8 cellular contexts compared by ENCODE assay signal in genomic region chr14:60064491-60065072, GRCh38. TPM values are rescaled to one million over a fixed set of nuclear protein-coding genes. Genes with fewer than 3 reads are reported as not detected.
A peak's percentile ranks its signal among the peaks of the same experiment; 100 is the strongest.
DNase-seq lines count a peak whose midpoint lies in the region; ATAC-seq lines count a peak whose summit lies in the region.

No MANE protein-coding gene starts in this region.

- DNase-seq in AG20443 (ENCODE audit: low spot score) (peak; percentile 29), NCI-H345 (lab: John Stamatoyannopoulos, UW) (peak; percentile 6), cerebellum (ENCODE audit: low spot score) (peak; percentile 24), myocyte (ENCODE audit: low read depth) (peak; percentile 49), mesenteric fat pad (ENCODE audit: low spot score) (no peak)

- ATAC-seq in GM18520 (IDR thresholded peaks at IDR 0.05; ENCODE audit: unreplicated experiment) (peak; percentile 43), HG02973 (IDR thresholded peaks at IDR 0.05; ENCODE audit: unreplicated experiment) (no peak), HG03139 (IDR thresholded peaks at IDR 0.05; ENCODE audit: unreplicated experiment) (no peak)

RNA-seq across cellular contexts. Expression of gene PCNX4, which starts 27.1 kb away (rescaled TPM):
- 143 TPM for total RNA-seq in cerebellum
- total RNA-seq in myocyte: 128 and 146 TPM in 2 replicates
- 41.5 TPM for polyA plus RNA-seq in myocyte (2012)
- 36.2 TPM for total RNA-seq in mesenteric fat pad
